23 cellular contexts compared by ENCODE assay signal in the genomic region with DNA sequence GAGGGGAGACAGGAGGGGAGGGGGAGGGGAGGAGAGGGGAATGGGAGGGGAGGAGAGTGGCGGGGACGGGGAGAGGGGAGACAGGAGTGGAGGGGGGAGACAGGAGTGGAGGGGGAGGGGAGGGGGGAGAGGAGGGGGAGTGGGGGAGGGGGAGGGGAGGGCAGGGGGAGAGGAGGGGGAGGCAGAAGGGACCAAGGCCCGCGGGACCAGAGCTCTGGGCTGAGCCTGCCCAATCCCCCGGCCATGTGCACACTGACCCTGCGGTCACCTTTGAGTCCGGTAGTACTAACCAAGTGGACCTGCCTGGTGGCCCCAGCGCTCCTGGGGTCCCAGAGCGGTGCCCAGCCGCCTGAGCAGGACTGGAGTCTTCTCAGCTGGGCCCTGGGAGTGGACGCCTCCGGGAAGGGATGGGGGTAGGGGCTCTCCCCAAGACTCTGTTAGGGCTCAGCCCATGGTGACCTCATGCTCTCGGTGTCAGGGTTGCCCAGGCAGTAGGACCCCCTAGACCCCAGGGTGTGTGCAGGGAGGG. TPM values are rescaled to one million over a fixed set of nuclear protein-coding genes. Genes with fewer than 3 reads are reported as not detected.
DNase-seq lines count a peak whose midpoint lies in the region; ATAC-seq, FAIRE-seq and TF ChIP-seq lines count a peak whose summit lies in the region.
"Had no signal": no experiment of that assay in that cellular context is flagged by ENCODE, and none has a peak within 500 bp of the region (broad histone marks: within the 10 kb centered on the region; RNA-seq: fewer than 3 reads in every experiment).

No MANE protein-coding gene starts in this region.

- peaks cover 13% of the 10 kb centered on the region for H3K4me1 ChIP-seq in A549
- peaks cover 25 to 59% (median 43%) of the 10 kb centered on the region in 10 experiments for H3K4me1 ChIP-seq in BLaER1 treated with 17β-estradiol and CSF1 and Interleukin-3, amounts not matched to agents 10 nM and 100 nM
- H3K4me1 ChIP-seq in CD4-positive, alpha-beta memory T cell (ENCODE audit: insufficient read depth, low read length): peaks cover 5% of the 10 kb centered on the region
- H3K4me1 ChIP-seq: HAP-1, SJSA1 had no signal

- peaks cover 95 to 98% (median 97%) of the 10 kb centered on the region in 11 experiments for H3K27me3 ChIP-seq in BLaER1 treated with 17β-estradiol and CSF1 and Interleukin-3, amounts not matched to agents 10 nM and 100 nM
- H3K27me3 ChIP-seq in WERI-Rb-1 (ENCODE audit: insufficient read depth, low read depth, severe bottlenecking): no peaks in the 10 kb centered on the region
- peaks cover 13% of the 10 kb centered on the region for H3K27me3 ChIP-seq in CD4-positive, alpha-beta memory T cell (ENCODE audit: insufficient read depth, low read length)

- intact Hi-C loops in CD4-positive, alpha-beta memory T cell (cut with micrococcal nuclease): no loop called here

- no peaks in the 10 kb centered on the region for H3K36me3 ChIP-seq in BLaER1 treated with 17β-estradiol and CSF1 and Interleukin-3, amounts not matched to agents 10 nM and 100 nM
- H3K36me3 ChIP-seq in WERI-Rb-1: no peaks in the 10 kb centered on the region; the same call in 1 of the 2 replicates
- H3K36me3 ChIP-seq in CD4-positive, alpha-beta memory T cell (ENCODE audit: insufficient read depth, low read length): no peaks in the 10 kb centered on the region
- H3K36me3 ChIP-seq: HAP-1, SJSA1 had no signal

- H3K9me3 ChIP-seq in A549: no peaks in the 10 kb centered on the region
- no peaks in the 10 kb centered on the region for H3K9me3 ChIP-seq in BLaER1 treated with 17β-estradiol and CSF1 and Interleukin-3, amounts not matched to agents 10 nM and 100 nM (replicated peaks in 1 of 11)
- H3K9me3 ChIP-seq in WERI-Rb-1 (ENCODE audit: severe bottlenecking): no peaks in the 10 kb centered on the region
- no peaks in the 10 kb centered on the region for H3K9me3 ChIP-seq in CD4-positive, alpha-beta memory T cell (ENCODE audit: control insufficient read depth in 1 of 2, low read length in 2 of 2)
- H3K9me3 ChIP-seq: HAP-1, SJSA1 had no signal

- H3K27me3 Mint-ChIP-seq in mesothelial cell of epicardium (ENCODE audit: low read depth): peaks cover 83% of the 10 kb centered on the region
- peaks cover 19 to 22% of the 10 kb centered on the region in 2 donors for H3K27me3 Mint-ChIP-seq in CD4-positive, alpha-beta memory T cell

- peaks cover 7% of the 10 kb centered on the region for H3K4me1 Mint-ChIP-seq in mesothelial cell of epicardium
- peaks cover 0 to 8% (median 3%) of the 10 kb centered on the region in 4 donors for H3K4me1 Mint-ChIP-seq in CD4-positive, alpha-beta memory T cell
- H3K4me1 Mint-ChIP-seq: CD14-positive monocyte had no signal

- WGBS in A549 (ENCODE audit: missing lambda C conversion rate): 52% methylated on average over 9 of the region's 13 CpGs

- TF ChIP-seq CTCF in A549 (IDR thresholded peaks at IDR 0.05): no peak
- no peak for TF ChIP-seq CTCF in WERI-Rb-1 (IDR thresholded peaks at IDR 0.05; ENCODE audit: low read depth, low read length)
- TF ChIP-seq CTCF in mesothelial cell of epicardium (IDR thresholded peaks at IDR 0.05; ENCODE audit: unreplicated experiment): no peak

- H3K36me3 Mint-ChIP-seq in mesothelial cell of epicardium: no peaks in the 10 kb centered on the region
- H3K36me3 Mint-ChIP-seq in activated naive CD4-positive, alpha-beta T cell treated with anti-CD3 and anti-CD28 coated beads, Interleukin-2, amount 50 U/mL, for 72 hours: no peaks in the 10 kb centered on the region
- H3K36me3 Mint-ChIP-seq in CD4-positive, alpha-beta memory T cell: no peaks in the 10 kb centered on the region
- H3K36me3 Mint-ChIP-seq: CD14-positive monocyte had no signal

- TF ChIP-seq POLR2A in A549 (IDR thresholded peaks at IDR 0.05; ENCODE audit: low read length): no peak

- no peak for DNase-seq in A549 (ENCODE audit: low read depth in 1 of 2, low spot score in 1 of 2)
- DNase-seq in WERI-Rb-1: no peak
- DNase-seq in mesothelial cell of epicardium (ENCODE audit: low spot score in 2 of 2, unreplicated experiment in 2 of 2): no peak
- DNase-seq in activated naive CD4-positive, alpha-beta T cell treated with anti-CD3 and anti-CD28 coated beads, Interleukin-2, amount 50 U/mL, for 72 hours (ENCODE audit: low spot score in 2 of 2): no peak
- no peak for DNase-seq in CD4-positive, alpha-beta memory T cell
- DNase-seq: DMS153, Karpas-422, NCI-H1092 treated with DMSO at 0.1 percent for 48 hours, NCI-H187, NCI-H2081 treated with DMSO at 0.1 percent for 48 hours, NCI-H226, NCI-H510A, OCI-M1, T-helper 1 cell had no signal

- POLR2A ChIA-PET in A549 (lab: Yijun Ruan, JAX): no interaction called here
- POLR2A ChIA-PET in CD4-positive, alpha-beta memory T cell (lab: Charles Lee; ENCODE audit: partially characterized antibody): no interaction called here

- no peaks in the 10 kb centered on the region for H3K9me3 Mint-ChIP-seq in mesothelial cell of epicardium
- no peaks in the 10 kb centered on the region for H3K9me3 Mint-ChIP-seq in activated naive CD4-positive, alpha-beta T cell treated with anti-CD3 and anti-CD28 coated beads, Interleukin-2, amount 50 U/mL, for 72 hours
- H3K9me3 Mint-ChIP-seq in CD4-positive, alpha-beta memory T cell: no peaks in the 10 kb centered on the region
- H3K9me3 Mint-ChIP-seq: GM23338 had no signal

- ATAC-seq in A549 (no peak), GM19395 (IDR thresholded peaks at IDR 0.05; ENCODE audit: unreplicated experiment) (no peak), GM19324 (IDR thresholded peaks at IDR 0.05; ENCODE audit: low FRiP score, unreplicated experiment) (no peak)
- no peak for ATAC-seq in activated naive CD4-positive, alpha-beta T cell treated with anti-CD3 and anti-CD28 coated beads, Interleukin-2, amount 50 U/mL, for 72 hours
- ATAC-seq: Right ventricle myocardium inferior had no signal

- CTCF ChIA-PET in A549 (lab: Yijun Ruan, JAX): interaction anchor here (1.5 kb wide), 1 partner anchor 24 kb away, joined by 4 read pairs; no protein-coding TSS in a partner anchor
- CTCF ChIA-PET in CD4-positive, alpha-beta memory T cell (lab: Charles Lee; ENCODE audit: partially characterized antibody): no interaction called here

- H3K9ac ChIP-seq in BLaER1 treated with 17β-estradiol and CSF1 and Interleukin-3, amounts not matched to agents 10 nM and 100 nM: no peak overlapping the region

- peak overlapping the region; percentile 99; the same call in 2 of the 3 replicates for H3K4me2 ChIP-seq in A549
- H3K4me2 ChIP-seq in BLaER1 treated with 17β-estradiol and CSF1 and Interleukin-3, amounts not matched to agents 10 nM and 100 nM: peak overlapping the region in 9 of 11 experiments; percentile 60 to 94 (median 74); a peak in 16 of 22 replicates

- H3K4me3 ChIP-seq in A549 (no peak overlapping the region), WERI-Rb-1 (ENCODE audit: low read depth, low read length) (no peak overlapping the region)
- H3K4me3 ChIP-seq in BLaER1 treated with 17β-estradiol and CSF1 and Interleukin-3, amounts not matched to agents 10 nM and 100 nM: no peak overlapping the region
- no peak overlapping the region for H3K4me3 ChIP-seq in CD4-positive, alpha-beta memory T cell (ENCODE audit: low read length in 2 of 2)
- H3K4me3 ChIP-seq: SJSA1 had no signal

- no peak overlapping the region for H3K27ac Mint-ChIP-seq in mesothelial cell of epicardium
- no peak overlapping the region for H3K27ac Mint-ChIP-seq in activated naive CD4-positive, alpha-beta T cell treated with anti-CD3 and anti-CD28 coated beads, Interleukin-2, amount 50 U/mL, for 72 hours
- H3K27ac Mint-ChIP-seq in CD4-positive, alpha-beta memory T cell: no peak overlapping the region
- H3K27ac Mint-ChIP-seq: CD14-positive monocyte, GM23338 had no signal

- no peak overlapping the region for H3K27ac ChIP-seq in A549
- no peak overlapping the region for H3K27ac ChIP-seq in BLaER1 treated with 17β-estradiol and CSF1 and Interleukin-3, amounts not matched to agents 10 nM and 100 nM
- H3K27ac ChIP-seq in WERI-Rb-1: peak overlapping the region; percentile 41; the same call in 1 of the 2 replicates
- no peak overlapping the region for H3K27ac ChIP-seq in CD4-positive, alpha-beta memory T cell (ENCODE audit: low read depth, low read length)
- H3K27ac ChIP-seq: SJSA1 had no signal

- no peak for FAIRE-seq in A549 (lab: Jason Lieb, UNC)

- H4K20me1 ChIP-seq in BLaER1 treated with 17β-estradiol and CSF1 and Interleukin-3, amounts not matched to agents 10 nM and 100 nM: peaks cover 0 to 86% (median 63%) of the 10 kb centered on the region in 11 experiments; a peak in 18 of 22 replicates

- no peak for TF ChIP-seq RAD21 in A549 (conservative IDR thresholded peaks at IDR 0.05 in 1 of 2, IDR thresholded peaks at IDR 0.05 in 1 of 2)

- H3K4me3 Mint-ChIP-seq in mesothelial cell of epicardium: peak overlapping the region; percentile 30
- no peak overlapping the region for H3K4me3 Mint-ChIP-seq in CD4-positive, alpha-beta memory T cell

- TF ChIP-seq EP300 in A549 (IDR thresholded peaks at IDR 0.05): no peak

RNA-seq across cellular contexts. Expression of gene KCNQ2, which starts 0.5 kb away (rescaled TPM):
- 0.14 and 0.32 TPM in 2 replicates for polyA plus RNA-seq in A549 (2011; rRNA removed)
- polyA plus RNA-seq in A549 (2012; cell fraction: cytosol; rRNA removed): 1.1 and 1.2 TPM in 2 replicates
- 0.91 and 1.3 TPM in 2 replicates for polyA plus RNA-seq in A549 (2012; cell fraction: nucleus; rRNA removed)
- 0.15 to 0.38 TPM (median 0.36 TPM) in 3 replicates for polyA plus RNA-seq in A549 (2017; fragmentation: RNase III; extraction: RNeasy Plus Mini Kit Qiagen cat#74134 plus additional on column Dnase treatment)
- not detected in 2 replicates for polyA minus RNA-seq in A549 (2011; rRNA and poly(A)+ RNA removed)
- 9.7 to 11.8 TPM (median 10.0 TPM) in 3 replicates for total RNA-seq in mesothelial cell of epicardium
- total RNA-seq in activated naive CD4-positive, alpha-beta T cell treated with anti-CD3 and anti-CD28 coated beads, Interleukin-2, amount 50 U/mL, for 72 hours: under 1 TPM in 1 of 2 donors, not detected in 1; 0.33 TPM
- total RNA-seq in CD4-positive, alpha-beta memory T cell: not detected
- not detected for polyA plus RNA-seq in CD4-positive, alpha-beta memory T cell
- total RNA-seq: M059J, SJSA1 had no signal
- polyA plus RNA-seq: CD14-positive monocyte had no signal

RNA-seq across cellular contexts. Expression of gene EEF1A2, which starts 26.0 kb away (rescaled TPM):
- polyA plus RNA-seq in A549 (2011; rRNA removed) (16.3 and 17.4 TPM in 2 replicates), A549 (2017; fragmentation: RNase III; extraction: RNeasy Plus Mini Kit Qiagen cat#74134 plus additional on column Dnase treatment) (128 to 141 TPM (median 129 TPM) in 3 replicates)
- polyA plus RNA-seq in A549 (2012; cell fraction: cytosol; rRNA removed): 34.8 and 42.6 TPM in 2 replicates
- polyA plus RNA-seq in A549 (2012; cell fraction: nucleus; rRNA removed): 54.0 and 82.0 TPM in 2 replicates
- 17.8 and 30.8 TPM in 2 replicates for polyA minus RNA-seq in A549 (2011; rRNA and poly(A)+ RNA removed)
- total RNA-seq in mesothelial cell of epicardium: 14.4 to 15.6 TPM (median 14.6 TPM) in 3 replicates
- total RNA-seq in activated naive CD4-positive, alpha-beta T cell treated with anti-CD3 and anti-CD28 coated beads, Interleukin-2, amount 50 U/mL, for 72 hours: 1 to 10 TPM in 1 of 2 donors, under 1 TPM in 1; 0.14 to 3.1 TPM
- under 1 TPM; 0.36 to 0.81 TPM for total RNA-seq in CD4-positive, alpha-beta memory T cell
- polyA plus RNA-seq in CD4-positive, alpha-beta memory T cell: not detected
- polyA plus RNA-seq: CD14-positive monocyte had no signal

RNA-seq across cellular contexts. Expression of gene PPDPF, which starts 47.6 kb away (rescaled TPM):
- polyA plus RNA-seq in A549 (2011; rRNA removed): 4.6 and 7.7 TPM in 2 replicates
- 115 and 196 TPM in 2 replicates for polyA plus RNA-seq in A549 (2012; cell fraction: cytosol; rRNA removed)
- polyA plus RNA-seq in A549 (2012; cell fraction: nucleus; rRNA removed): 41.3 and 97.2 TPM in 2 replicates
- 217 to 227 TPM (median 224 TPM) in 3 replicates for polyA plus RNA-seq in A549 (2017; fragmentation: RNase III; extraction: RNeasy Plus Mini Kit Qiagen cat#74134 plus additional on column Dnase treatment)
- polyA minus RNA-seq in A549 (2011; rRNA and poly(A)+ RNA removed): 5.5 and 18.1 TPM in 2 replicates
- 258 to 271 TPM (median 269 TPM) in 3 replicates for total RNA-seq in mesothelial cell of epicardium
- total RNA-seq in activated naive CD4-positive, alpha-beta T cell treated with anti-CD3 and anti-CD28 coated beads, Interleukin-2, amount 50 U/mL, for 72 hours: 100 to 1,000 TPM in 1 of 2 donors, 10 to 100 TPM in 1; 60.7 to 117 TPM
- total RNA-seq in CD4-positive, alpha-beta memory T cell: 100 to 1,000 TPM; 208 to 229 TPM
- polyA plus RNA-seq in CD4-positive, alpha-beta memory T cell: 100 to 1,000 TPM in 1 of 2 donors, 10 to 100 TPM in 1; 29.4 to 152 TPM
